ENCODE assay signal across 1 cellular context in the genomic region with DNA sequence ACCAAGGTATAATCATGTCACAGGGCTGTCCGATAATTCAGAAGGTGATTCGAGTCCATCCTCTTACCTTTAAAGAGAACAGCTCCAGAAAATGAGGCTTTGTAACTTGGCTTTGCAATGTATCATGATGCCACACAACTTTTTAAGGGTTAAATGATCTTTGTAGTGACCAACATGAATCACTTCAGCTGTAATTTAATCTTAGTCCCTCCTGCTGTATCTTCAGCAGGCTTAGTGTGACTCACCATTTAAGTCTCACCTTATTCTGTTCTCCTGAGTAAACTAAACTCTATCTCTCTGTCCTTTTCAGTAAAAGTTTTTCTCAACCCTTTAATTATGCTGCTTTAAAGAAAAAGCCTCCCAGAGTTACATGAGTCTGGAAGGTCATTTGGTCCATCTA.
TF ChIP-seq lines count a peak whose summit lies in the region.

No MANE protein-coding gene starts in this region.

TF ChIP-seq in SK-N-SH, 30 proteins besides CTCF, POLR2A, EP300 and RAD21 (continued from another document):
- TF ChIP-seq, protein P1, sequence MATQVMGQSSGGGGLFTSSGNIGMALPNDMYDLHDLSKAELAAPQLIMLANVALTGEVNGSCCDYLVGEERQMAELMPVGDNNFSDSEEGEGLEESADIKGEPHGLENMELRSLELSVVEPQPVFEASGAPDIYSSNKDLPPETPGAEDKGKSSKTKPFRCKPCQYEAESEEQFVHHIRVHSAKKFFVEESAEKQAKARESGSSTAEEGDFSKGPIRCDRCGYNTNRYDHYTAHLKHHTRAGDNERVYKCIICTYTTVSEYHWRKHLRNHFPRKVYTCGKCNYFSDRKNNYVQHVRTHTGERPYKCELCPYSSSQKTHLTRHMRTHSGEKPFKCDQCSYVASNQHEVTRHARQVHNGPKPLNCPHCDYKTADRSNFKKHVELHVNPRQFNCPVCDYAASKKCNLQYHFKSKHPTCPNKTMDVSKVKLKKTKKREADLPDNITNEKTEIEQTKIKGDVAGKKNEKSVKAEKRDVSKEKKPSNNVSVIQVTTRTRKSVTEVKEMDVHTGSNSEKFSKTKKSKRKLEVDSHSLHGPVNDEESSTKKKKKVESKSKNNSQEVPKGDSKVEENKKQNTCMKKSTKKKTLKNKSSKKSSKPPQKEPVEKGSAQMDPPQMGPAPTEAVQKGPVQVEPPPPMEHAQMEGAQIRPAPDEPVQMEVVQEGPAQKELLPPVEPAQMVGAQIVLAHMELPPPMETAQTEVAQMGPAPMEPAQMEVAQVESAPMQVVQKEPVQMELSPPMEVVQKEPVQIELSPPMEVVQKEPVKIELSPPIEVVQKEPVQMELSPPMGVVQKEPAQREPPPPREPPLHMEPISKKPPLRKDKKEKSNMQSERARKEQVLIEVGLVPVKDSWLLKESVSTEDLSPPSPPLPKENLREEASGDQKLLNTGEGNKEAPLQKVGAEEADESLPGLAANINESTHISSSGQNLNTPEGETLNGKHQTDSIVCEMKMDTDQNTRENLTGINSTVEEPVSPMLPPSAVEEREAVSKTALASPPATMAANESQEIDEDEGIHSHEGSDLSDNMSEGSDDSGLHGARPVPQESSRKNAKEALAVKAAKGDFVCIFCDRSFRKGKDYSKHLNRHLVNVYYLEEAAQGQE (IDR thresholded peaks at IDR 0.05; ENCODE audit: low read depth, low read length): no peak
- TF ChIP-seq FOSL2 (IDR thresholded peaks at IDR 0.05; ENCODE audit: borderline replicate concordance, low read depth) (peak; percentile 80; the same call in 1 of the 2 replicates), GATA2 (CRISPR knock-in tag; IDR thresholded peaks at IDR 0.05) (no peak), TCF12 (IDR thresholded peaks at IDR 0.05) (peak; percentile 34; the same call in 1 of the 2 replicates)
- TF ChIP-seq, protein P2, sequence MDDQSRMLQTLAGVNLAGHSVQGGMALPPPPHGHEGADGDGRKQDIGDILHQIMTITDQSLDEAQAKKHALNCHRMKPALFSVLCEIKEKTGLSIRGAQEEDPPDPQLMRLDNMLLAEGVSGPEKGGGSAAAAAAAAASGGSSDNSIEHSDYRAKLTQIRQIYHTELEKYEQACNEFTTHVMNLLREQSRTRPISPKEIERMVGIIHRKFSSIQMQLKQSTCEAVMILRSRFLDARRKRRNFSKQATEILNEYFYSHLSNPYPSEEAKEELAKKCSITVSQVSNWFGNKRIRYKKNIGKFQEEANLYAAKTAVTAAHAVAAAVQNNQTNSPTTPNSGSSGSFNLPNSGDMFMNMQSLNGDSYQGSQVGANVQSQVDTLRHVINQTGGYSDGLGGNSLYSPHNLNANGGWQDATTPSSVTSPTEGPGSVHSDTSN (IDR thresholded peaks at IDR 0.05): peak; percentile 45
